ENCODE assay signal across 2 cellular contexts in the genomic region with DNA sequence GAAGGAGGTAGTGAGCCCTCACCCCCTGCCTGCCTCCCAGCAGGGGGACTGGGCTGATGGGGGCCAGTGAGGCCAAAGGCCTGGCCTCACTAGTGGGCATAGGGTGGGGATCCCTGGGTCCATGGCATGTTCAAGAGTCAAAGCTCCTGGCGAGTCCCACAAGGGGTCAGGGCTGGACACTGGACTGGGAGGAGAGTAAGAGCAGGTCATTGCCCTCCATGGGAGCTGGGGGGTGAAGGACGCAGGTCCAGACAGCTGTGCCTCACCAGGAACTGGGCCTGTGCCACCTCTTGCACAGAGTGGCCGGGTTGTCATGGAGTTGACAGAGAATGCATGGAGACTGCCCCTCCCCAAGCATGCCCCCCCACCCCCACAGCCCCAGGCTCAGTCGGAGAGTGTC.
TF ChIP-seq lines count a peak whose summit lies in the region.

No MANE protein-coding gene starts in this region.

TF ChIP-seq in HEK293, 187 proteins besides CTCF, POLR2A, EP300 and RAD21:
- TF ChIP-seq GLIS2 (tag by site-specific recombination; IDR thresholded peaks at IDR 0.05): peak; percentile 45
- peak; percentile 28; the same call in 1 of the 2 replicates for TF ChIP-seq ZIC2 (tag by site-specific recombination; IDR thresholded peaks at IDR 0.05)

TF ChIP-seq in liver, 16 proteins besides CTCF, POLR2A, EP300 and RAD21:
- peak; percentile 30 for TF ChIP-seq NR2F2 (IDR thresholded peaks at IDR 0.05)
- TF ChIP-seq, protein P1, sequence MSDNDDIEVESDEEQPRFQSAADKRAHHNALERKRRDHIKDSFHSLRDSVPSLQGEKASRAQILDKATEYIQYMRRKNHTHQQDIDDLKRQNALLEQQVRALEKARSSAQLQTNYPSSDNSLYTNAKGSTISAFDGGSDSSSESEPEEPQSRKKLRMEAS (IDR thresholded peaks at IDR 0.05): peak; percentile 50
- peak; percentile 58 for TF ChIP-seq YY1 (IDR thresholded peaks at IDR 0.05)
- TF ChIP-seq SP1 (IDR thresholded peaks at IDR 0.05): peak; percentile 84
- TF ChIP-seq, protein P2, sequence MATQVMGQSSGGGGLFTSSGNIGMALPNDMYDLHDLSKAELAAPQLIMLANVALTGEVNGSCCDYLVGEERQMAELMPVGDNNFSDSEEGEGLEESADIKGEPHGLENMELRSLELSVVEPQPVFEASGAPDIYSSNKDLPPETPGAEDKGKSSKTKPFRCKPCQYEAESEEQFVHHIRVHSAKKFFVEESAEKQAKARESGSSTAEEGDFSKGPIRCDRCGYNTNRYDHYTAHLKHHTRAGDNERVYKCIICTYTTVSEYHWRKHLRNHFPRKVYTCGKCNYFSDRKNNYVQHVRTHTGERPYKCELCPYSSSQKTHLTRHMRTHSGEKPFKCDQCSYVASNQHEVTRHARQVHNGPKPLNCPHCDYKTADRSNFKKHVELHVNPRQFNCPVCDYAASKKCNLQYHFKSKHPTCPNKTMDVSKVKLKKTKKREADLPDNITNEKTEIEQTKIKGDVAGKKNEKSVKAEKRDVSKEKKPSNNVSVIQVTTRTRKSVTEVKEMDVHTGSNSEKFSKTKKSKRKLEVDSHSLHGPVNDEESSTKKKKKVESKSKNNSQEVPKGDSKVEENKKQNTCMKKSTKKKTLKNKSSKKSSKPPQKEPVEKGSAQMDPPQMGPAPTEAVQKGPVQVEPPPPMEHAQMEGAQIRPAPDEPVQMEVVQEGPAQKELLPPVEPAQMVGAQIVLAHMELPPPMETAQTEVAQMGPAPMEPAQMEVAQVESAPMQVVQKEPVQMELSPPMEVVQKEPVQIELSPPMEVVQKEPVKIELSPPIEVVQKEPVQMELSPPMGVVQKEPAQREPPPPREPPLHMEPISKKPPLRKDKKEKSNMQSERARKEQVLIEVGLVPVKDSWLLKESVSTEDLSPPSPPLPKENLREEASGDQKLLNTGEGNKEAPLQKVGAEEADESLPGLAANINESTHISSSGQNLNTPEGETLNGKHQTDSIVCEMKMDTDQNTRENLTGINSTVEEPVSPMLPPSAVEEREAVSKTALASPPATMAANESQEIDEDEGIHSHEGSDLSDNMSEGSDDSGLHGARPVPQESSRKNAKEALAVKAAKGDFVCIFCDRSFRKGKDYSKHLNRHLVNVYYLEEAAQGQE (IDR thresholded peaks at IDR 0.05): peak; percentile 34
- TF ChIP-seq RXRA (IDR thresholded peaks at IDR 0.05): peak; percentile 95 to 97
- TF ChIP-seq HNF4G (IDR thresholded peaks at IDR 0.05): peak; percentile 52
- TF ChIP-seq HNF4A (conservative IDR thresholded peaks at IDR 0.05): peak; percentile 86
